In the genomic region with DNA sequence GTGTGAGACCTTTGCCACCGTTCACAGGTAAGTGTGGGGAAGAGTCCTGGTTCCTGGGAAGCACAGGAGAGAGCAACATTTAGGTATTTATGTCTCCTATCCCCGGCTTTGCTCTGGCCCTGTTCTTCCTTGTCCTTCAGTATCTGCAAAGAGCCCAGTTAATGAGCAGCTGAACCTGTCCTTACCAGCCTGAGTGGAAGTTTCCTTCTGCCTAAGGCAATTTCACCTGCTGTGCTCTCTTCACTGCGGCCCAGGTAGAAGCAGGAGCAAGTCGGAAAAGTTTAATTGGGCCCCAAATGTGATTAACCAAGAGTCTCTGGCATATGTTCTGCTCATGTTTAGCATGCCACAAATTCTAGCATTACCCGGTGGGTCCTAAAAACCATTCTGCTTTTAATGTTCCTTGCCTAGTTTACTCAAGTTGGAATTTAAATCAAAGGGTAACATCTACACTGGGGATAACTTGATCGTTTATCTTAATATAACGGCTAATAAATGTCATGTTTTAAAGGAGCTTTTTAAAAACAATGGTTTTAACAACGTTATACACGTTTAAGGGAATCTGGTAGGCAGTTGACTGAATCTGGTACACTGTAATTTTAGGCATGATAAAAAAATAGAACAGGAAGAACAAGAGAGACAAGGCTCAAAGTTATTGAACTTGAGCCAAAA, we compare ENCODE assay signal across 23 cellular contexts.
DNase-seq lines count a peak whose midpoint lies in the region; ATAC-seq, FAIRE-seq and TF ChIP-seq lines count a peak whose summit lies in the region.
"Had no signal": no experiment of that assay in that cellular context is flagged by ENCODE, and none has a peak within 500 bp of the region (broad histone marks: within the 10 kb centered on the region; RNA-seq: fewer than 3 reads in every experiment).

No MANE protein-coding gene starts in this region.

- intact Hi-C loops in prostate gland (cut with DNase I) (no loop called here), mammary epithelial cell (cut with micrococcal nuclease) (no loop called here)

- H3K36me3 ChIP-seq in prostate gland (no peaks in the 10 kb centered on the region), mammary epithelial cell (ENCODE audit: insufficient read depth, low read length) (no peaks in the 10 kb centered on the region)
- H3K36me3 ChIP-seq in effector memory CD4-positive, alpha-beta T cell (ENCODE audit: control insufficient read depth, insufficient read depth, low read length): no peaks in the 10 kb centered on the region
- H3K36me3 ChIP-seq: BLaER1 had no signal

- H4K20me1 ChIP-seq in mammary epithelial cell (ENCODE audit: insufficient read depth, low read length): no peaks in the 10 kb centered on the region
- H4K20me1 ChIP-seq: BLaER1 had no signal

- ATAC-seq in GM18511 (IDR thresholded peaks at IDR 0.05; ENCODE audit: unreplicated experiment) (no peak), GM18498 (IDR thresholded peaks at IDR 0.05; ENCODE audit: unreplicated experiment) (no peak)
- ATAC-seq: CD8-positive, alpha-beta T cell; GM12878 had no signal

- H2AFZ ChIP-seq in mammary epithelial cell (ENCODE audit: low read depth, low read length): no peak overlapping the region

- DNase-seq in DMS79 treated with DMSO at 0.1 percent for 48 hours (lab: John Stamatoyannopoulos, UW): peak; percentile 4
- DNase-seq in DMS79 (lab: John Stamatoyannopoulos, UW): no peak
- DNase-seq in prostate gland (ENCODE audit: low spot score): peak; percentile 12
- no peak for DNase-seq in mammary epithelial cell
- DNase-seq in effector memory CD4-positive, alpha-beta T cell: no peak
- DNase-seq: Caco-2; CD4-positive, CD25-positive, alpha-beta regulatory T cell; CD8-positive, alpha-beta T cell; DMS153; DND-41; GDM1; GOT3; H7; HCEC 1CT had no signal

- no TSS peak for BruUV-seq in mammary epithelial cell (replicated peaks; lab: Mats Ljungman, UMichigan)

- H3K4me3 ChIP-seq in prostate gland: no peak overlapping the region
- no peak overlapping the region for H3K4me3 ChIP-seq in mammary epithelial cell (replicated peaks in 1 of 3; ENCODE audit: insufficient read depth in 1 of 3, low read depth in 2 of 3, low read length in 3 of 3)
- no peak overlapping the region for H3K4me3 ChIP-seq in effector memory CD4-positive, alpha-beta T cell (ENCODE audit: insufficient read depth, low read depth, low read length, poor library complexity, severe bottlenecking)
- H3K4me3 ChIP-seq: BLaER1, GM12878 had no signal

- H3K27ac ChIP-seq in prostate gland (no peak overlapping the region), mammary epithelial cell (ENCODE audit: insufficient read depth, low read depth, low read length) (no peak overlapping the region)
- H3K27ac ChIP-seq in effector memory CD4-positive, alpha-beta T cell (ENCODE audit: insufficient read depth, low read length, poor library complexity, severe bottlenecking): no peak overlapping the region
- H3K27ac ChIP-seq: 22Rv1, BLaER1, C4-2B had no signal

- in situ Hi-C loops in mammary epithelial cell (cut with MboI; ENCODE audit: low sequenced_read_pairs in 2 of 2): no loop called here

- peak; percentile 91 for FAIRE-seq in endometrium (lab: Jason Lieb, UNC)
- FAIRE-seq: A204.1, GM12878, GM18507 had no signal

- no peak for TF ChIP-seq POLR2A in prostate gland (IDR thresholded peaks at IDR 0.05)

- H3K4me1 ChIP-seq in prostate gland (replicated peaks): no peaks in the 10 kb centered on the region
- H3K4me1 ChIP-seq in mammary epithelial cell (ENCODE audit: insufficient read depth, low read length): no peaks in the 10 kb centered on the region
- H3K4me1 ChIP-seq in effector memory CD4-positive, alpha-beta T cell (ENCODE audit: control insufficient read depth, insufficient read depth, low read length, poor library complexity, severe bottlenecking): no peaks in the 10 kb centered on the region
- H3K4me1 ChIP-seq: BLaER1, Caco-2 had no signal

- no peaks in the 10 kb centered on the region for H3K9me3 ChIP-seq in prostate gland
- H3K9me3 ChIP-seq in mammary epithelial cell (replicated peaks; ENCODE audit: insufficient read depth, low read length): peaks cover 37% of the 10 kb centered on the region
- no peaks in the 10 kb centered on the region for H3K9me3 ChIP-seq in effector memory CD4-positive, alpha-beta T cell (ENCODE audit: control insufficient read depth, low read length)
- H3K9me3 ChIP-seq: BLaER1, Caco-2 had no signal

- no peak overlapping the region for H3K9ac ChIP-seq in mammary epithelial cell (ENCODE audit: insufficient read depth, low read length)
- H3K9ac ChIP-seq: BLaER1 had no signal

- dilution Hi-C loops in mammary epithelial cell (cut with HindIII; ENCODE audit: low sequenced_read_pairs): no loop called here

- no peaks in the 10 kb centered on the region for H3K27me3 ChIP-seq in prostate gland (replicated peaks; ENCODE audit: insufficient read depth)
- H3K27me3 ChIP-seq in mammary epithelial cell (ENCODE audit: insufficient read depth, low read length): no peaks in the 10 kb centered on the region
- no peaks in the 10 kb centered on the region for H3K27me3 ChIP-seq in effector memory CD4-positive, alpha-beta T cell (replicated peaks; ENCODE audit: control insufficient read depth, insufficient read depth, low read length, poor library complexity, severe bottlenecking)
- H3K27me3 ChIP-seq: BLaER1 had no signal

- CTCF ChIA-PET in mammary epithelial cell (lab: Charles Lee; ENCODE audit: low non-redundant PET): no interaction called here

- TF ChIP-seq CTCF in prostate gland (IDR thresholded peaks at IDR 0.05) (no peak), mammary epithelial cell (conservative IDR thresholded peaks at IDR 0.05 in 1 of 2, IDR thresholded peaks at IDR 0.05 in 1 of 2; ENCODE audit: extremely low read depth in 1 of 2, insufficient read depth in 1 of 2, low read depth in 1 of 2, low read length in 2 of 2) (no peak)

- no peak overlapping the region for H3K4me2 ChIP-seq in mammary epithelial cell (ENCODE audit: insufficient read depth, low read depth, low read length)
- H3K4me2 ChIP-seq: BLaER1 had no signal

- WGBS in prostate gland: 15% methylated on average over 9 of the region's 9 CpGs
- 15% methylated on average over 9 of the region's 9 CpGs for WGBS in mammary epithelial cell (ENCODE audit: low coverage, missing lambda C conversion rate)

- H3K79me2 ChIP-seq in mammary epithelial cell (ENCODE audit: insufficient read depth, low read length): no peaks in the 10 kb centered on the region

Comparison
In these comparisons a context has a peak if more than half of its experiments do, and no peak if none do; other contexts are left out.
1. DNase-seq: peak in DMS79 treated with DMSO at 0.1 percent for 48 hours (single experiment) and prostate gland (single experiment); none in DMS79 (single experiment), mammary epithelial cell (single experiment) and effector memory CD4-positive, alpha-beta T cell (0 of 3).